ENCODE assay signal across 7 cellular contexts in the genomic region with DNA sequence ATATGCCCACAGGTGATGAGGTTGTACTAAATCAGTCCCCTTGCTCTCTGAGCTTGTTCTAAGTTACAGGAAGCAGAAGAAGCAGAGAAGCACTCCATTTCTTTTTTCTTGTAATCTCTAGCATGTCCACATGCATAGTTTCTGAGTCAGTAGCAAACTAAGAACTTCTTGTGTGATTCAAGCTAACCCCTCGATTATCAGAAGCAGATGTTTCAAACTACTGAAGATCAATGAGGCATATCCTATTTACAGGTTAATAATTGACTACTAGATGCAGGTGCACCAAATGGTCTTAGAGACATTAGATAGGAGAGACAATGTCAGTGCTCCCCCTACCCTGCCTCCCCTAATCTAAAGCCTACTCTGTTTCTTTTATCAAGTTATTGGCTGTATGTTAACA.
DNase-seq lines count a peak whose midpoint lies in the region; ATAC-seq lines count a peak whose summit lies in the region.

No MANE protein-coding gene starts in this region.

- peak; percentile 81 for ATAC-seq in GM18858 (IDR thresholded peaks at IDR 0.05; ENCODE audit: unreplicated experiment)
- peak; percentile 99 for ATAC-seq in GM19395 (IDR thresholded peaks at IDR 0.05; ENCODE audit: unreplicated experiment)
- ATAC-seq in GM21529 (IDR thresholded peaks at IDR 0.05; ENCODE audit: unreplicated experiment), result peak; percentile 91
- ATAC-seq in HG02840 (IDR thresholded peaks at IDR 0.05; ENCODE audit: low FRiP score, unreplicated experiment), result peak; percentile 80
- ATAC-seq in HG03159 (IDR thresholded peaks at IDR 0.05; ENCODE audit: unreplicated experiment), result peak; percentile 88
- ATAC-seq in HG03571 (IDR thresholded peaks at IDR 0.05; ENCODE audit: unreplicated experiment), result peak; percentile 89

- peak; percentile 38 for DNase-seq in fibroblast of peridontal ligament (ENCODE audit: extremely low read depth)

Comparison
In these comparisons a context has a peak if more than half of its experiments do, and no peak if none do; other contexts are left out.
1. Peak in every context shown above with its lines: DNase-seq and ATAC-seq.